In the genomic region with DNA sequence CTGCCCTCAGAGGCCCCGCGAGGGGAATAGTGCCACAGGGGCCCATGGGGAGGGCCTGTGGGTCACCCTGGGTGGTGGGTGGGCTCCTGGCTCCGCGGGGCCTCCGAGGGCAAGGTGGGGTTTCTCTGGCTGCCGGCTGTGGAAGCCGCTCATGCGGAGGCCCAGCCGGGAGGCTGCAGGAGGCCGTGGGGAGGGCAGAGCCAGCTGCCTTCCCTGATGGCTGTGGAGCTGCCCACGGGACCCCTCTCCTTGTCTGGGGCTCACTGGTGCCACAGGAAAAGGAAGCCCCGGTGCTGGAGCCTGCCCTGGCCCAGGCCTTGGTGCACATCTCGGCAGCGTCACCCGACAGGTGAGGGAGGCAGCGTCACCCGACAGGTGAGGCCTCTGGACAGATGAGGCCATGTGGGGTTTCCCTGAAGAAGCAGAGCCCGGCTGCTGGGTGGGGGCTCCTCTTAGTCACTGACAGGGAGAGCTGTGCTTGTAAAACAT, we compare ENCODE assay signal across 1 cellular context.
TF ChIP-seq lines count a peak whose summit lies in the region.

No MANE protein-coding gene starts in this region.

TF ChIP-seq in HepG2, 621 proteins besides CTCF, POLR2A, EP300 and RAD21:
- TF ChIP-seq AGO2 (optimal IDR thresholded peaks at IDR 0.05; ENCODE audit: low read depth, low read length): peak; percentile 8
- TF ChIP-seq, protein P1, sequence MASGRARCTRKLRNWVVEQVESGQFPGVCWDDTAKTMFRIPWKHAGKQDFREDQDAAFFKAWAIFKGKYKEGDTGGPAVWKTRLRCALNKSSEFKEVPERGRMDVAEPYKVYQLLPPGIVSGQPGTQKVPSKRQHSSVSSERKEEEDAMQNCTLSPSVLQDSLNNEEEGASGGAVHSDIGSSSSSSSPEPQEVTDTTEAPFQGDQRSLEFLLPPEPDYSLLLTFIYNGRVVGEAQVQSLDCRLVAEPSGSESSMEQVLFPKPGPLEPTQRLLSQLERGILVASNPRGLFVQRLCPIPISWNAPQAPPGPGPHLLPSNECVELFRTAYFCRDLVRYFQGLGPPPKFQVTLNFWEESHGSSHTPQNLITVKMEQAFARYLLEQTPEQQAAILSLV (CRISPR knock-in tag; IDR thresholded peaks at IDR 0.05; ENCODE audit: borderline replicate concordance): no peak
- TF ChIP-seq ZNF44 (CRISPR knock-in tag; IDR thresholded peaks at IDR 0.05): no peak
- no peak for TF ChIP-seq TEAD3 (CRISPR knock-in tag; optimal IDR thresholded peaks at IDR 0.05; ENCODE audit: borderline replicate concordance)
